Comparison of ENCODE assay signal across 13 cellular contexts in genomic region chr1:120944691-120945090, GRCh38. TPM values are rescaled to one million over a fixed set of nuclear protein-coding genes. Genes with fewer than 3 reads are reported as not detected.
A peak's percentile ranks its signal among the peaks of the same experiment; 100 is the strongest.
DNase-seq lines count a peak whose midpoint lies in the region; ATAC-seq, FAIRE-seq and TF ChIP-seq lines count a peak whose summit lies in the region.
"Not testable (repeated sequence)": the region's sequence is repeated elsewhere in the genome, so short reads cannot be mapped to it uniquely, and the experiment has no call there.
"Had no signal": no experiment of that assay in that cellular context is flagged by ENCODE, and none has a peak within 500 bp of the region (broad histone marks: within the 10 kb centered on the region; RNA-seq: fewer than 3 reads in every experiment).

No MANE protein-coding gene starts in this region.

- POLR2A ChIA-PET in CD8-positive, alpha-beta T cell (lab: Charles Lee): not testable (repeated sequence)

- H3K9me3 ChIP-seq in CD8-positive, alpha-beta T cell (ENCODE audit: low read length); kidney (ENCODE audit: control insufficient read depth in 1 of 2, low read length in 2 of 2): not testable (repeated sequence)

- H3K4me3 ChIP-seq in CD8-positive, alpha-beta T cell (ENCODE audit: low read depth, low read length); NB4 (ENCODE audit: low read depth, low read length); kidney (ENCODE audit: low read length in 2 of 2): not testable (repeated sequence)

- not testable (repeated sequence) for H3K9ac ChIP-seq in kidney (ENCODE audit: low read length in 2 of 2)

- not testable (repeated sequence) for H3K4me1 ChIP-seq in CD8-positive, alpha-beta T cell (ENCODE audit: insufficient read depth, low read length); kidney (ENCODE audit: control insufficient read depth in 1 of 2, insufficient read depth in 1 of 2, low read depth in 1 of 2, low read length in 2 of 2)

- H3K36me3 Mint-ChIP-seq in CD8-positive, alpha-beta T cell; chondrocyte (ENCODE audit: low read depth); natural killer cell: not testable (repeated sequence)
- H3K36me3 Mint-ChIP-seq in stimulated activated effector memory CD8-positive, alpha-beta T cell treated with anti-CD3 and anti-CD28 coated beads, Interleukin-12 subunit alpha, Interleukin-12 subunit beta, amount 100 ng/mL, for 72 hours: peaks cover 13% of the 10 kb centered on the region

- H3K27ac ChIP-seq in CD8-positive, alpha-beta T cell (ENCODE audit: low read depth, low read length); kidney (ENCODE audit: low read depth in 2 of 2, low read length in 2 of 2): not testable (repeated sequence)

- not testable (repeated sequence) for H3K36me3 ChIP-seq in CD8-positive, alpha-beta T cell (ENCODE audit: insufficient read depth, low read length); kidney (ENCODE audit: control insufficient read depth in 1 of 2, insufficient read depth in 2 of 2, low read length in 2 of 2)

- not testable (repeated sequence) for TF ChIP-seq CTCF in CD8-positive, alpha-beta T cell (IDR thresholded peaks at IDR 0.05); NB4 (IDR thresholded peaks at IDR 0.05; ENCODE audit: low read depth, low read length); chondrocyte (IDR thresholded peaks at IDR 0.05); kidney (IDR thresholded peaks at IDR 0.05; ENCODE audit: borderline replicate concordance, extremely low read depth, insufficient read depth); natural killer cell (IDR thresholded peaks at IDR 0.05)

- H3K9me3 Mint-ChIP-seq in CD8-positive, alpha-beta T cell; chondrocyte (ENCODE audit: low read depth); natural killer cell; stimulated activated effector memory CD8-positive, alpha-beta T cell treated with anti-CD3 and anti-CD28 coated beads, Interleukin-12 subunit alpha, Interleukin-12 subunit beta, amount 100 ng/mL, for 72 hours: not testable (repeated sequence)

- ATAC-seq in CD8-positive, alpha-beta T cell; natural killer cell; stimulated activated effector memory CD8-positive, alpha-beta T cell treated with anti-CD3 and anti-CD28 coated beads, Interleukin-12 subunit alpha, Interleukin-12 subunit beta, amount 100 ng/mL, for 72 hours: not testable (repeated sequence)

- intact Hi-C loops in CD8-positive, alpha-beta T cell (cut with DNase I, micrococcal nuclease); kidney (cut with DNase I); natural killer cell (cut with micrococcal nuclease): not testable (repeated sequence)

- H3K27me3 Mint-ChIP-seq in CD8-positive, alpha-beta T cell (ENCODE audit: low read depth); chondrocyte (ENCODE audit: low read depth); natural killer cell (ENCODE audit: low read depth in 2 of 2): not testable (repeated sequence)

- peaks cover 32% of the 10 kb centered on the region for H3K4me1 Mint-ChIP-seq in CD8-positive, alpha-beta T cell (ENCODE audit: low read depth)
- H3K4me1 Mint-ChIP-seq in chondrocyte (ENCODE audit: low read depth): peaks cover 20% of the 10 kb centered on the region
- peaks cover 21 to 22% of the 10 kb centered on the region in 2 donors for H3K4me1 Mint-ChIP-seq in natural killer cell
- peaks cover 27% of the 10 kb centered on the region for H3K4me1 Mint-ChIP-seq in stimulated activated effector memory CD8-positive, alpha-beta T cell treated with anti-CD3 and anti-CD28 coated beads, Interleukin-12 subunit alpha, Interleukin-12 subunit beta, amount 100 ng/mL, for 72 hours

- not testable (repeated sequence) for H3K4me3 Mint-ChIP-seq in CD8-positive, alpha-beta T cell; chondrocyte (ENCODE audit: unreplicated experiment); natural killer cell; stimulated activated effector memory CD8-positive, alpha-beta T cell treated with anti-CD3 and anti-CD28 coated beads, Interleukin-12 subunit alpha, Interleukin-12 subunit beta, amount 100 ng/mL, for 72 hours

- CTCF ChIA-PET in CD8-positive, alpha-beta T cell (lab: Charles Lee): not testable (repeated sequence)

- TF ChIP-seq POLR2A in NB4 (IDR thresholded peaks at IDR 0.05; ENCODE audit: extremely low read depth, insufficient read length): not testable (repeated sequence)

- H3K27me3 ChIP-seq in CD8-positive, alpha-beta T cell (ENCODE audit: insufficient read depth, low read length): not testable (repeated sequence)

- DNase-seq in CD8-positive, alpha-beta T cell; chondrocyte (ENCODE audit: low spot score); natural killer cell; stimulated activated effector memory CD8-positive, alpha-beta T cell treated with anti-CD3 and anti-CD28 coated beads, Interleukin-12 subunit alpha, Interleukin-12 subunit beta, amount 100 ng/mL, for 72 hours (ENCODE audit: low spot score in 2 of 2): not testable (repeated sequence)
- peak; percentile 31 for DNase-seq in NB4 (ENCODE audit: low read depth)
- peak; percentile 35 for DNase-seq in kidney

- FAIRE-seq in kidney (lab: Jason Lieb, UNC): not testable (repeated sequence)

- H3K27ac Mint-ChIP-seq in CD8-positive, alpha-beta T cell: peak overlapping the region; percentile 57
- H3K27ac Mint-ChIP-seq in chondrocyte (ENCODE audit: unreplicated experiment) (peak overlapping the region; percentile 74), natural killer cell (peak overlapping the region; percentile 29 to 64)
- peak overlapping the region; percentile 52 for H3K27ac Mint-ChIP-seq in stimulated activated effector memory CD8-positive, alpha-beta T cell treated with anti-CD3 and anti-CD28 coated beads, Interleukin-12 subunit alpha, Interleukin-12 subunit beta, amount 100 ng/mL, for 72 hours

RNA-seq across cellular contexts. Expression of gene PPIAL4A, which starts 55.1 kb away (rescaled TPM):
- not detected for total RNA-seq in CD8-positive, alpha-beta T cell
- not detected in 3 replicates for total RNA-seq in chondrocyte
- total RNA-seq in kidney: not detected
- polyA plus RNA-seq in kidney (ENCODE audit: insufficient read depth, low read depth, low replicate concordance): not detected
- not detected for total RNA-seq in natural killer cell
- total RNA-seq: A673; CD4-positive, CD25-positive, alpha-beta regulatory T cell; CD8-positive, alpha-beta memory T cell; Daoy; G401; GM12878 had no signal
- polyA plus RNA-seq: CD14-positive monocyte; CD8-positive, alpha-beta memory T cell; GM12878 had no signal
